Comparison of ENCODE assay signal across 20 cellular contexts in the genomic region with DNA sequence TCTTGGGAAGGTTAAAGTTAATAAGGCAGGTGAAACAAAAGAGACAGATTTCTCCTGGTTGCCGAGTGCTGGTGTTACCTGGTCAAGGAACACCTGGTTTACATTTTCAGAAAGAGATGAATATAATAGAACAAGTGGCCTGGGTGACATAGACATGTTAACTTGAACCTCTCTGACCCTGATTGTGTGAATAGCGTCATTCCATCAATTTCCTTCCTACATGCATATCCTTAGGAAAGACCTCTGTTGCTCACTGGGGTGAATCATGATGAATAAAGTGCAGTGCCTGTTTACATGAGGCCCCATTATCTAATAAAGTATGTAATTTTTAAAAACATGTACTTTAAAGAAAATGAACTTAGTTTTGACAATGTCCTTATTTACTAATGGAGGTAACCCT.
DNase-seq lines count a peak whose midpoint lies in the region; ATAC-seq and TF ChIP-seq lines count a peak whose summit lies in the region.
"Had no signal": no experiment of that assay in that cellular context is flagged by ENCODE, and none has a peak within 500 bp of the region (broad histone marks: within the 10 kb centered on the region; RNA-seq: fewer than 3 reads in every experiment).

No MANE protein-coding gene starts in this region.

- H4K8ac ChIP-seq in mesenchymal stem cell (ENCODE audit: low read length): no peak overlapping the region

- H3K23ac ChIP-seq in mesenchymal stem cell (ENCODE audit: low read length in 2 of 2): no peak overlapping the region

- H3K9me3 Mint-ChIP-seq in GM23338: peaks cover 6% of the 10 kb centered on the region; the same call in 2 of the 3 replicates

- H3K36me3 ChIP-seq in GM23338 (ENCODE audit: insufficient read depth): no peaks in the 10 kb centered on the region
- no peaks in the 10 kb centered on the region for H3K36me3 ChIP-seq in mesenchymal stem cell (ENCODE audit: control insufficient read depth in 1 of 2, insufficient read depth in 2 of 2, low read depth in 1 of 2, low read length in 2 of 2)
- H3K36me3 ChIP-seq: MG63 had no signal

- no peak overlapping the region for H2AFZ ChIP-seq in GM23338
- H2AFZ ChIP-seq in mesenchymal stem cell (ENCODE audit: low read depth, low read length): no peak overlapping the region

- peak overlapping the region; percentile 31; the same call in 1 of the 2 replicates for H3K4me2 ChIP-seq in GM23338
- H3K4me2 ChIP-seq in mesenchymal stem cell (ENCODE audit: low read length, poor library complexity, severe bottlenecking): no peak overlapping the region

- no peak overlapping the region for H2BK12ac ChIP-seq in mesenchymal stem cell (ENCODE audit: low read length in 2 of 2)

- no peaks in the 10 kb centered on the region for H3K79me1 ChIP-seq in mesenchymal stem cell (replicated peaks; ENCODE audit: low read length, poor library complexity, severe bottlenecking)

- no peaks in the 10 kb centered on the region for H3K27me3 ChIP-seq in GM23338 (ENCODE audit: insufficient read depth)
- no peaks in the 10 kb centered on the region for H3K27me3 ChIP-seq in mesenchymal stem cell (ENCODE audit: control insufficient read depth in 1 of 2, insufficient read depth in 1 of 2, low read length in 2 of 2)
- H3K27me3 ChIP-seq: MG63 had no signal

- H3K9ac ChIP-seq in mesenchymal stem cell (ENCODE audit: low read length): no peak overlapping the region

- TF ChIP-seq CTCF in GM23338 (conservative IDR thresholded peaks at IDR 0.05; ENCODE audit: low read depth in 2 of 2): no peak

- no peak overlapping the region for H3K4ac ChIP-seq in mesenchymal stem cell (ENCODE audit: low read depth in 1 of 2, low read length in 2 of 2)

- H2BK5ac ChIP-seq in mesenchymal stem cell (ENCODE audit: low read depth, low read length, poor library complexity, severe bottlenecking): no peak overlapping the region

- peaks cover 19% of the 10 kb centered on the region for H3K4me1 Mint-ChIP-seq in GM23338
- H3K4me1 Mint-ChIP-seq: CD4-positive, alpha-beta memory T cell had no signal

- no peak overlapping the region for H4K91ac ChIP-seq in mesenchymal stem cell (ENCODE audit: low read length)

- peaks cover 11% of the 10 kb centered on the region; the same call in 2 of the 3 replicates for H3K36me3 Mint-ChIP-seq in GM23338 (ENCODE audit: low read depth)
- H3K36me3 Mint-ChIP-seq: CD4-positive, alpha-beta memory T cell had no signal

- no peak for ATAC-seq in GM23338
- no peak for ATAC-seq in GM19023 (IDR thresholded peaks at IDR 0.05; ENCODE audit: unreplicated experiment)
- no peak for ATAC-seq in SK-N-SH treated with all-trans-retinoic acid at 6 μM for 48 hours

- no peak overlapping the region for H3K14ac ChIP-seq in mesenchymal stem cell (ENCODE audit: low read length in 2 of 2)

- H3K4me3 Mint-ChIP-seq in GM23338: no peak overlapping the region
- H3K4me3 Mint-ChIP-seq: CD4-positive, alpha-beta memory T cell had no signal

- no peaks in the 10 kb centered on the region for H4K20me1 ChIP-seq in GM23338 (replicated peaks; ENCODE audit: insufficient read depth)

- H3K9me3 ChIP-seq in mesenchymal stem cell (ENCODE audit: control insufficient read depth, low read length): no peaks in the 10 kb centered on the region
- H3K9me3 ChIP-seq: MG63 had no signal

- H3K4me3 ChIP-seq in GM23338 (no peak overlapping the region), mesenchymal stem cell (ENCODE audit: insufficient read depth in 1 of 2, low read depth in 1 of 2, low read length in 2 of 2) (no peak overlapping the region)
- H3K4me3 ChIP-seq: MG63 had no signal

- H2BK120ac ChIP-seq in mesenchymal stem cell (ENCODE audit: low read depth, low read length): no peak overlapping the region

- 0 out of 2 replicates have a peak, but pooled peaks cover 10% of the 10 kb centered on the region for H3K9me2 ChIP-seq in GM23338 (ENCODE audit: insufficient read depth)

- no peaks in the 10 kb centered on the region for H3F3A ChIP-seq in GM23338 (replicated peaks; ENCODE audit: low read depth)

- WGBS in mesenchymal stem cell: 94% methylated on average over 1 of the region's 2 CpGs

- no peak overlapping the region for H3K27ac Mint-ChIP-seq in GM23338
- H3K27ac Mint-ChIP-seq: CD4-positive, alpha-beta memory T cell had no signal

- H3K4me1 ChIP-seq in GM23338 (ENCODE audit: insufficient read depth) (peaks cover 11% of the 10 kb centered on the region), mesenchymal stem cell (ENCODE audit: control insufficient read depth, insufficient read depth, low read depth, low read length) (peaks cover 1% of the 10 kb centered on the region)

- no peak overlapping the region for H2AK5ac ChIP-seq in mesenchymal stem cell (ENCODE audit: low read length, severe bottlenecking)

- H3K79me2 ChIP-seq in GM23338 (replicated peaks; ENCODE audit: insufficient read depth): no peaks in the 10 kb centered on the region

- H3K18ac ChIP-seq in mesenchymal stem cell (ENCODE audit: low read depth in 1 of 2, low read length in 2 of 2): no peak overlapping the region

- peaks cover 8% of the 10 kb centered on the region for H3K27me3 Mint-ChIP-seq in GM23338 (ENCODE audit: insufficient read depth, low read depth, poor library complexity)
- H3K27me3 Mint-ChIP-seq: CD4-positive, alpha-beta memory T cell had no signal

- DNase-seq in GM23338 (ENCODE audit: low spot score) (no peak), NCI-H146 treated with DMSO at 0.1 percent for 48 hours (lab: John Stamatoyannopoulos, UW; ENCODE audit: unreplicated experiment) (peak; percentile 33), dermis microvascular lymphatic vessel endothelial cell (ENCODE audit: low read depth in 2 of 2) (peak; percentile 36 to 75), mesenchymal stem cell (no peak)
- DNase-seq in stimulated activated CD4-positive, alpha-beta T cell treated with anti-CD3 and anti-CD28 coated beads, Interleukin-2, amount 100 ng/mL, for 48 hours: no peak
- no peak for DNase-seq in activated CD8-positive, alpha-beta memory T cell treated with anti-CD3 and anti-CD28 coated beads, Interleukin-2, amount 50 U/mL, for 4 hours
- DNase-seq: 8988T; Calu3; CD4-positive, alpha-beta memory T cell; DMS53; NCI-H1092; NCI-H187 treated with DMSO at 0.1 percent for 48 hours; NCI-H526 treated with DMSO at 0.1 percent for 48 hours; OCI-M1; RPMI8226; SIG-M5 had no signal

- H2BK15ac ChIP-seq in mesenchymal stem cell (ENCODE audit: low read depth, poor library complexity, severe bottlenecking): no peak overlapping the region

- H3K27ac ChIP-seq in GM23338 (ENCODE audit: low read depth): peak overlapping the region; percentile 81
- H3K27ac ChIP-seq in mesenchymal stem cell (ENCODE audit: low read length, poor library complexity, severe bottlenecking): peak overlapping the region; percentile 66
- H3K27ac ChIP-seq: HL-60 had no signal

TF ChIP-seq in GM23338, 12 proteins besides CTCF, POLR2A, EP300 and RAD21 (continues in another document):
- no peak for TF ChIP-seq NANOG (IDR thresholded peaks at IDR 0.05; ENCODE audit: borderline replicate concordance)
- no peak for TF ChIP-seq ZNF331 (CRISPR knock-in tag; IDR thresholded peaks at IDR 0.05; ENCODE audit: low read depth)

TF ChIP-seq in SK-N-SH treated with all-trans-retinoic acid at 6 μM for 48 hours, 23 proteins besides CTCF, POLR2A, EP300 and RAD21 (continues in another document):
- TF ChIP-seq ZFP3 (CRISPR knock-in tag; IDR thresholded peaks at IDR 0.05) (no peak), ESRRG (CRISPR knock-in tag; IDR thresholded peaks at IDR 0.05) (no peak), RARB (CRISPR knock-in tag; IDR thresholded peaks at IDR 0.05) (no peak), TCF4 (CRISPR knock-in tag; IDR thresholded peaks at IDR 0.05; ENCODE audit: borderline replicate concordance) (no peak), ZNF8 (CRISPR knock-in tag; IDR thresholded peaks at IDR 0.05) (no peak), ZC3H10 (CRISPR knock-in tag; IDR thresholded peaks at IDR 0.05) (no peak), ZNF565 (CRISPR knock-in tag; conservative IDR thresholded peaks at IDR 0.05; ENCODE audit: low read depth) (no peak), ISL1 (CRISPR knock-in tag; IDR thresholded peaks at IDR 0.05) (no peak), SNAI2 (CRISPR knock-in tag; IDR thresholded peaks at IDR 0.05) (no peak), ARNTL (CRISPR knock-in tag; IDR thresholded peaks at IDR 0.05; ENCODE audit: borderline replicate concordance, low read depth) (no peak), OSR1 (CRISPR knock-in tag; IDR thresholded peaks at IDR 0.05) (no peak), TOX (CRISPR knock-in tag; IDR thresholded peaks at IDR 0.05; ENCODE audit: borderline replicate concordance) (no peak), BACH2 (CRISPR knock-in tag; IDR thresholded peaks at IDR 0.05; ENCODE audit: borderline replicate concordance) (no peak)
- TF ChIP-seq, protein P1, sequence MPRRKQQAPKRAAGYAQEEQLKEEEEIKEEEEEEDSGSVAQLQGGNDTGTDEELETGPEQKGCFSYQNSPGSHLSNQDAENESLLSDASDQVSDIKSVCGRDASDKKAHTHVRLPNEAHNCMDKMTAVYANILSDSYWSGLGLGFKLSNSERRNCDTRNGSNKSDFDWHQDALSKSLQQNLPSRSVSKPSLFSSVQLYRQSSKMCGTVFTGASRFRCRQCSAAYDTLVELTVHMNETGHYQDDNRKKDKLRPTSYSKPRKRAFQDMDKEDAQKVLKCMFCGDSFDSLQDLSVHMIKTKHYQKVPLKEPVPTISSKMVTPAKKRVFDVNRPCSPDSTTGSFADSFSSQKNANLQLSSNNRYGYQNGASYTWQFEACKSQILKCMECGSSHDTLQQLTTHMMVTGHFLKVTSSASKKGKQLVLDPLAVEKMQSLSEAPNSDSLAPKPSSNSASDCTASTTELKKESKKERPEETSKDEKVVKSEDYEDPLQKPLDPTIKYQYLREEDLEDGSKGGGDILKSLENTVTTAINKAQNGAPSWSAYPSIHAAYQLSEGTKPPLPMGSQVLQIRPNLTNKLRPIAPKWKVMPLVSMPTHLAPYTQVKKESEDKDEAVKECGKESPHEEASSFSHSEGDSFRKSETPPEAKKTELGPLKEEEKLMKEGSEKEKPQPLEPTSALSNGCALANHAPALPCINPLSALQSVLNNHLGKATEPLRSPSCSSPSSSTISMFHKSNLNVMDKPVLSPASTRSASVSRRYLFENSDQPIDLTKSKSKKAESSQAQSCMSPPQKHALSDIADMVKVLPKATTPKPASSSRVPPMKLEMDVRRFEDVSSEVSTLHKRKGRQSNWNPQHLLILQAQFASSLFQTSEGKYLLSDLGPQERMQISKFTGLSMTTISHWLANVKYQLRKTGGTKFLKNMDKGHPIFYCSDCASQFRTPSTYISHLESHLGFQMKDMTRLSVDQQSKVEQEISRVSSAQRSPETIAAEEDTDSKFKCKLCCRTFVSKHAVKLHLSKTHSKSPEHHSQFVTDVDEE (CRISPR knock-in tag; IDR thresholded peaks at IDR 0.05): no peak

Comparison
In these comparisons a context has a peak if more than half of its experiments do, and no peak if none do; other contexts are left out.
1. DNase-seq: peak in NCI-H146 treated with DMSO at 0.1 percent for 48 hours (single experiment) and dermis microvascular lymphatic vessel endothelial cell (2 of 2); none in GM23338 (single experiment), mesenchymal stem cell (single experiment), stimulated activated CD4-positive, alpha-beta T cell treated with anti-CD3 and anti-CD28 coated beads, Interleukin-2, amount 100 ng/mL, for 48 hours (0 of 2) and activated CD8-positive, alpha-beta memory T cell treated with anti-CD3 and anti-CD28 coated beads, Interleukin-2, amount 50 U/mL, for 4 hours (single experiment).